ENCODE assay signal across 8 cellular contexts in the genomic region with DNA sequence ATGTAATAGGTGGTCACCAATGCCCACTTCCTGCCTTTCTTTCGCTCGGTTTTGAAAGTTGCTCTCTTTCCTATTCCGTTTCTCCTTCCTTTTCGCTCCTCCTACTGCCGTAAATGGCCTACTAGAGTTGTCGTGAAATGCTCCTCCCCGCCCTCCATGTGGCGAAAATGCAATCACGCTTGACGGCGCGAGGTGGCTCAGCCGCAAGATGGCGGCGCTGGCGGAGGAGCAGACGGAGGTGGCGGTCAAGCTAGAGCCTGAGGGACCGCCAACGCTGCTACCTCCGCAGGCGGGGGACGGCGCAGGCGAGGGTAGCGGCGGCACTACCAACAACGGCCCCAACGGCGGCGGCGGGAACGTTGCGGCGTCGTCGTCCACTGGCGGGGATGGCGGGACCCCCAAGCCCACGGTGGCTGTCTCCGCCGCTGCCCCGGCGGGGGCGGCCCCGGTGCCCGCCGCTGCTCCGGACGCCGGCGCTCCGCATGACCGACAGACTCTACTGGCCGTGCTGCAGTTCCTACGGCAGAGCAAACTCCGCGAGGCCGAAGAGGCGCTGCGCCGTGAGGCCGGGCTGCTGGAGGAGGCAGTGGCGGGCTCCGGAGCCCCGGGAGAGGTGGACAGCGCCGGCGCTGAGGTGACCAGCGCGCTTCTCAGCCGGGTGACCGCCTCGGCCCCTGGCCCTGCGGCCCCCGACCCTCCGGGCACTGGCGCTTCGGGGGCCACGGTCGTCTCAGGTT. TPM values are rescaled to one million over a fixed set of nuclear protein-coding genes. Genes with fewer than 3 reads are reported as not detected.
DNase-seq lines count a peak whose midpoint lies in the region; ATAC-seq and TF ChIP-seq lines count a peak whose summit lies in the region.

A gene (plus strand): TSS at position 195 of the 737 bp plus-strand sequence. CDS start 14 bp downstream, at position 209.

- peak; percentile 88 for TF ChIP-seq POLR2A in GM18505 (IDR thresholded peaks at IDR 0.05; ENCODE audit: borderline replicate concordance, extremely low read depth, insufficient read depth, insufficient read length)
- peak; percentile 79 for TF ChIP-seq POLR2A in prostate gland (IDR thresholded peaks at IDR 0.05)

- no peaks in the 10 kb centered on the region for H3K4me1 ChIP-seq in prostate gland (replicated peaks)
- peaks cover 1% of the 10 kb centered on the region for H3K4me1 ChIP-seq in urinary bladder (ENCODE audit: insufficient read depth)

- intact Hi-C loops in T-helper 2 cell treated with Interferon-gamma antibody and Interleukin-4, amounts not matched to agents 100 ng/mL and 5 ng/mL, for 36 hours (cut with micrococcal nuclease), result loop anchor here (1.0 to 10.0 kb wide), 8 partner anchors 18 to 1313 kb away; a partner anchor contains a TSS
- intact Hi-C loops in left ventricle myocardium superior (cut with micrococcal nuclease), result no loop called here
- intact Hi-C loops in prostate gland (cut with DNase I), result loop anchor here (1.0 kb wide), 1 partner anchor 28 kb away; a partner anchor contains a TSS

- H3K36me3 ChIP-seq in prostate gland (no peaks in the 10 kb centered on the region), urinary bladder (ENCODE audit: insufficient read depth) (no peaks in the 10 kb centered on the region)

- TF ChIP-seq CTCF in prostate gland (IDR thresholded peaks at IDR 0.05), result peak in 3 of 4 experiments; percentile 8 to 37 (median 24)

- no peaks in the 10 kb centered on the region for H3K9me3 ChIP-seq in prostate gland

- H3K27ac ChIP-seq in prostate gland (peak within 1 kb of the TSS; percentile 82 to 88), urinary bladder (ENCODE audit: low read depth) (peak within 1 kb of the TSS; percentile 46)

- H3K4me3 ChIP-seq in prostate gland (peak within 1 kb of the TSS; percentile 82 to 96), urinary bladder (ENCODE audit: low read depth, low read length) (peak within 1 kb of the TSS; percentile 73)

- no peaks in the 10 kb centered on the region for H3K27me3 ChIP-seq in prostate gland (replicated peaks; ENCODE audit: insufficient read depth)

- WGBS in prostate gland, result under 1% methylated on average over 32 of the region's 81 CpGs
- under 1% methylated on average over 81 of the region's 81 CpGs for WGBS in urinary bladder

- ATAC-seq in GM18505 (IDR thresholded peaks at IDR 0.05; ENCODE audit: unreplicated experiment), result peak; percentile 53
- ATAC-seq in HG02970 (IDR thresholded peaks at IDR 0.05; ENCODE audit: low FRiP score, unreplicated experiment), result peak; percentile 70
- ATAC-seq in left ventricle myocardium superior, result peak; percentile 91

- DNase-seq in NCI-H187 treated with DMSO at 0.1 percent for 48 hours (lab: John Stamatoyannopoulos, UW) (peak; percentile 67), anterior cingulate cortex (lab: John Stamatoyannopoulos, UW) (peak; percentile 52 to 94 (median 85)), left ventricle myocardium superior (peak; percentile 91), prostate gland (ENCODE audit: low spot score) (peak; percentile 92)

RNA-seq across cellular contexts. Expression of the gene that starts here (rescaled TPM):
- 10.3 and 11.2 TPM in 2 replicates for total RNA-seq in T-helper 2 cell treated with Interferon-gamma antibody and Interleukin-4, amounts not matched to agents 100 ng/mL and 5 ng/mL, for 36 hours
- total RNA-seq in left ventricle myocardium superior, result 2.8 TPM
- 10 to 100 TPM in 1 of 2 donors, 1 to 10 TPM in 1; 3.7 to 16.0 TPM for total RNA-seq in prostate gland
- 8.7 TPM for total RNA-seq in urinary bladder
- polyA plus RNA-seq in urinary bladder, result 3.0 TPM

Comparison
In these comparisons a context has a peak if more than half of its experiments do, and no peak if none do; other contexts are left out.
1. Peak in every context shown above with its lines: DNase-seq, ATAC-seq, H3K4me3 ChIP-seq and H3K27ac ChIP-seq.